ENCODE assay signal across 24 cellular contexts in the genomic region with DNA sequence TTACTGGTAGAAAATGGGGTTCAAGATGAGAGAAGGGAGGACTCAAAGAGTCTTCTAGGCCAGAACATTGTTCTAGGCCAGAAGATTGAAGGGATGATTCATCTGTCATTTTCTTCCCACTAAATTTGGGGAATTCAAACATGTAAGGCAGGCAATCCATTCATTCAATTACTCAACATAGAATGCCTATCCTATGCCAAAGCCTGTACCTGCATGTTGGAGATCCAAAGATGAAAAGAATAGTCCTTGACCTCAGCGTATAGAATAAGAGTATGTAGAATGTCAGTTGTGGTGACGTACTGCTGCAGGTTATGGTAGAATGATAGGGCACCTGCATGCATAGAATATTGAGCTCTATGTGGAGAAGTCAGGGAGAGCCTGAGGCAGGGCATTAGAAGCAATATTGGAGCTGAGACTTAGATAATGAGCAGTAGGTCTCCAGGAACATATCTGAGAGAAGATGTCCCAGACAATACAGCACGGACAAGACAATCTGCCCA. TPM values are rescaled to one million over a fixed set of nuclear protein-coding genes. Genes with fewer than 3 reads are reported as not detected.
"Had no signal": no experiment of that assay in that cellular context is flagged by ENCODE, and none has a peak within 500 bp of the region (broad histone marks: within the 10 kb centered on the region; RNA-seq: fewer than 3 reads in every experiment).

No MANE protein-coding gene starts in this region.

- ATAC-seq: natural killer cell; psoas muscle; right cardiac atrium; right lobe of liver; stimulated activated effector memory CD8-positive, alpha-beta T cell treated with anti-CD3 and anti-CD28 coated beads, Interleukin-12 subunit alpha, Interleukin-12 subunit beta, amount 100 ng/mL, for 72 hours; stimulated activated naive B cell treated with anti-CD40 and anti-IgM and Interleukin-4, amounts not matched to agents 10 μg/mL and 1 μg/mL and 100 μg/mL, for 72 hours; upper lobe of right lung had no signal

- H3K4me3 ChIP-seq: neural progenitor cell, ovary, psoas muscle, right lobe of liver, sigmoid colon, stomach, thoracic aorta, thyroid gland, tibial nerve, upper lobe of right lung, uterus had no signal

- H3K4me2 ChIP-seq: neural progenitor cell had no signal

- H3K27ac ChIP-seq: neural progenitor cell, ovary, parathyroid adenoma, psoas muscle, right lobe of liver, sigmoid colon, stomach, thoracic aorta, thyroid gland, tibial nerve, upper lobe of right lung, uterus had no signal

- H3K79me2 ChIP-seq: parathyroid adenoma had no signal

- H3K36me3 ChIP-seq: neural progenitor cell, ovary, right lobe of liver, sigmoid colon, stomach, thoracic aorta, thyroid gland, tibial nerve, upper lobe of right lung, uterus had no signal

- H3K4me1 ChIP-seq: neural progenitor cell, parathyroid adenoma, psoas muscle, right lobe of liver, sigmoid colon, stomach, thyroid gland, tibial nerve, uterus had no signal

- H3K9me3 ChIP-seq: ovary, psoas muscle, right lobe of liver, sigmoid colon, stomach, thoracic aorta, thyroid gland, tibial nerve, upper lobe of right lung, uterus had no signal

- H2AFZ ChIP-seq: neural progenitor cell, parathyroid adenoma had no signal

- H3K9ac ChIP-seq: neural progenitor cell, parathyroid adenoma had no signal

- H3K27me3 ChIP-seq: neural progenitor cell, ovary, right lobe of liver, sigmoid colon, stomach, thyroid gland, tibial nerve, upper lobe of right lung, uterus had no signal

- DNase-seq: natural killer cell; occipital lobe; ovary; posterior cingulate gyrus; psoas muscle; right cardiac atrium; right lobe of liver; sigmoid colon; small intestine; stimulated activated CD4-positive, alpha-beta T cell treated with anti-CD3 and anti-CD28 coated beads, Interleukin-15, amount 100 ng/mL, for 24 hours; stimulated activated CD4-positive, alpha-beta T cell treated with anti-CD3 and anti-CD28 coated beads, Interleukin-2, amount 100 ng/mL, for 24 hours; stimulated activated CD4-positive, alpha-beta T cell treated with anti-CD3 and anti-CD28 coated beads, Interleukin-2, amount 100 ng/mL, for 48 hours; stimulated activated CD4-positive, alpha-beta T cell treated with anti-CD3 and anti-CD28 coated beads, Interleukin-4, amount 100 ng/mL, for 24 hours; stimulated activated naive B cell treated with anti-CD40 and anti-IgM and Interleukin-4, amounts not matched to agents 10 μg/mL and 1 μg/mL and 100 μg/mL, for 72 hours; stimulated activated naive CD4-positive, alpha-beta T cell treated with Interleukin-2 at 50 U/mL for 16 hours; stomach; thyroid gland; upper lobe of right lung; uterus had no signal

- FAIRE-seq: small intestine had no signal

RNA-seq across cellular contexts. Expression of a gene that starts 49.7 kb away (rescaled TPM):
- total RNA-seq: natural killer cell had no signal
